In the genomic region with DNA sequence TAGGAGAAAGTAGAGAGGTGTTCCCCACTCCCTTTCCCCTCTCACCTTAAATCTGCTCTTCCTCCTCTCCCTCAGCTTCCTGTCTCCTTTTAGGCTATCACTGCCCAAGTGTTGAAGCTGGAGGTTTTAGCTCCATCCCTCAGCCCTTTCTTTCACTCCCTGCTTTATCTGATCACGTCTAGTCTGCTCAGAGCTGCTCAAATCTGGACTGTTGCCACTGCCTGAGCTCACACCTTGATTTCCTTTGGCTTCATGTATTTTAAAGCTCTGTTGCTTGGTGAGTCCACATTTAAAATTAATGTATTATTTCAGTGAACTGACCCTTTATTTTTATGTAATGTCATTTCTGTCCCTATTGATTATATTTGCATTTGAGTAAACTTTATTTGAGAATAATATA, we compare ENCODE assay signal across 21 cellular contexts.
"Had no signal": no experiment of that assay in that cellular context is flagged by ENCODE, and none has a peak within 500 bp of the region (broad histone marks: within the 10 kb centered on the region; RNA-seq: fewer than 3 reads in every experiment).

No MANE protein-coding gene starts in this region.

- H3K9me3 ChIP-seq: left ventricle myocardium inferior, neutrophil, psoas muscle, right lobe of liver, suprapubic skin, thyroid gland, upper lobe of right lung, vagina had no signal

- H3K4me1 ChIP-seq: foreskin keratinocyte, psoas muscle, suprapubic skin, upper lobe of right lung, vagina had no signal

- DNase-seq: dermis blood vessel endothelial cell; endodermal cell; erythroblast; foreskin keratinocyte; immature natural killer cell; left cardiac atrium; left ventricle myocardium inferior; mesenchymal stem cell; naive B cell; psoas muscle; retina; right lobe of liver; stimulated activated CD4-positive, alpha-beta T cell treated with anti-CD3 and anti-CD28 coated beads, Interleukin-4, amount 100 ng/mL, for 1 hour; stimulated activated CD8-positive, alpha-beta memory T cell treated with anti-CD3 and anti-CD28 coated beads, Interleukin-4, amount 100 ng/mL, for 48 hours; upper lobe of right lung had no signal

- H3K27me3 Mint-ChIP-seq: naive B cell; stimulated activated memory B cell treated with anti-CD40 and anti-IgM and Interleukin-4, amounts not matched to agents 10 μg/mL and 1 μg/mL and 100 μg/mL, for 72 hours had no signal

- H3K27me3 ChIP-seq: foreskin keratinocyte, neutrophil, right lobe of liver, suprapubic skin, thyroid gland, upper lobe of right lung, vagina had no signal

- ATAC-seq: foreskin keratinocyte; left cardiac atrium; psoas muscle; right lobe of liver; stimulated activated memory B cell treated with anti-CD40 and anti-IgM and Interleukin-4, amounts not matched to agents 10 μg/mL and 1 μg/mL and 100 μg/mL, for 72 hours; upper lobe of right lung had no signal

- H3K4me3 Mint-ChIP-seq: endodermal cell; immature natural killer cell; naive B cell; stimulated activated memory B cell treated with anti-CD40 and anti-IgM and Interleukin-4, amounts not matched to agents 10 μg/mL and 1 μg/mL and 100 μg/mL, for 72 hours had no signal

- H3K27ac Mint-ChIP-seq: endodermal cell; stimulated activated memory B cell treated with anti-CD40 and anti-IgM and Interleukin-4, amounts not matched to agents 10 μg/mL and 1 μg/mL and 100 μg/mL, for 72 hours had no signal

- H3K4me3 ChIP-seq: left ventricle myocardium inferior, lung, psoas muscle, right lobe of liver, suprapubic skin, thyroid gland, upper lobe of right lung, vagina had no signal

- H3K9me3 Mint-ChIP-seq: endodermal cell; naive B cell; stimulated activated memory B cell treated with anti-CD40 and anti-IgM and Interleukin-4, amounts not matched to agents 10 μg/mL and 1 μg/mL and 100 μg/mL, for 72 hours had no signal

- H3K36me3 ChIP-seq: left ventricle myocardium inferior, neutrophil, right lobe of liver, suprapubic skin, thyroid gland, upper lobe of right lung, vagina had no signal

- H3K27ac ChIP-seq: foreskin keratinocyte, left ventricle myocardium inferior, neutrophil, psoas muscle, right lobe of liver, suprapubic skin, thyroid gland, upper lobe of right lung, vagina had no signal
